Comparison of ENCODE assay signal across 19 cellular contexts in genomic region chr20:38428800-38429199, GRCh38. TPM values are rescaled to one million over a fixed set of nuclear protein-coding genes. Genes with fewer than 3 reads are reported as not detected.
DNase-seq lines count a peak whose midpoint lies in the region; ATAC-seq and TF ChIP-seq lines count a peak whose summit lies in the region.
"Had no signal": no experiment of that assay in that cellular context is flagged by ENCODE, and none has a peak within 500 bp of the region (broad histone marks: within the 10 kb centered on the region; RNA-seq: fewer than 3 reads in every experiment).

No MANE protein-coding gene starts in this region.

- WGBS in liver = 91% methylated on average over 3 of the region's 3 CpGs

- H3K4me3 ChIP-seq in HFF-Myc (replicated peaks; ENCODE audit: low read depth, low read length) = peak overlapping the region; percentile 19; the same call in 1 of the 2 replicates
- H3K4me3 ChIP-seq in liver (ENCODE audit: low read depth in 1 of 3, low read length in 3 of 3) = no peak overlapping the region
- H3K4me3 ChIP-seq: gastroesophageal sphincter, hepatocyte, psoas muscle, tibial nerve had no signal

- no peaks in the 10 kb centered on the region for H3K27me3 Mint-ChIP-seq in activated T-cell treated with anti-CD3 and anti-CD28 coated beads, Interleukin-2, amount 50 U/mL, for 72 hours (ENCODE audit: low read depth)
- no peaks in the 10 kb centered on the region for H3K27me3 Mint-ChIP-seq in WTC11 (ENCODE audit: low read depth)

- peaks cover 0 to 48% (median 38%) of the 10 kb centered on the region in 4 donors for H3K4me1 ChIP-seq in liver (ENCODE audit: control insufficient read depth in 4 of 4, insufficient read depth in 4 of 4, low read length in 3 of 4)

- H3K36me3 Mint-ChIP-seq in activated T-cell treated with anti-CD3 and anti-CD28 coated beads, Interleukin-2, amount 50 U/mL, for 72 hours (ENCODE audit: insufficient read depth in 2 of 2) = peaks cover 19 to 58% of the 10 kb centered on the region in 2 donors
- peaks cover 93% of the 10 kb centered on the region for H3K36me3 Mint-ChIP-seq in WTC11

- TF ChIP-seq CTCF in HFF-Myc (IDR thresholded peaks at IDR 0.05; ENCODE audit: low read depth, low read length, missing control alignments) (no peak), WTC11 (IDR thresholded peaks at IDR 0.05) (no peak), liver (IDR thresholded peaks at IDR 0.05; ENCODE audit: low read depth, low read length, missing input control) (no peak)

- peaks cover 17 to 79% (median 67%) of the 10 kb centered on the region in 4 donors for H3K36me3 ChIP-seq in liver (ENCODE audit: control insufficient read depth in 4 of 4, insufficient read depth in 3 of 4, low read depth in 1 of 4, low read length in 3 of 4)

- H3K27me3 ChIP-seq in liver (ENCODE audit: control insufficient read depth in 4 of 4, insufficient read depth in 4 of 4, low read length in 3 of 4) = no peaks in the 10 kb centered on the region
- H3K27me3 ChIP-seq: gastroesophageal sphincter, hepatocyte, tibial nerve had no signal

- TF ChIP-seq RAD21 in liver (IDR thresholded peaks at IDR 0.05) = no peak

- H3K27ac Mint-ChIP-seq in activated T-cell treated with anti-CD3 and anti-CD28 coated beads, Interleukin-2, amount 50 U/mL, for 72 hours = peak overlapping the region; percentile 52
- peak overlapping the region; percentile 87; the same call in 1 of the 2 replicates for H3K27ac Mint-ChIP-seq in WTC11
- H3K27ac Mint-ChIP-seq: T-helper 1 cell treated with Interleukin-12 subunit alpha and Interleukin-12 subunit beta and Interleukin-4 antibody, amounts not matched to agents 30 μg/mL and 1 μg/mL, for 36 hours had no signal

- H3K9me3 Mint-ChIP-seq in activated T-cell treated with anti-CD3 and anti-CD28 coated beads, Interleukin-2, amount 50 U/mL, for 72 hours = no peaks in the 10 kb centered on the region
- no peaks in the 10 kb centered on the region for H3K9me3 Mint-ChIP-seq in WTC11
- H3K9me3 Mint-ChIP-seq: CD8-positive, alpha-beta T cell; T-helper 1 cell treated with Interleukin-12 subunit alpha and Interleukin-12 subunit beta and Interleukin-4 antibody, amounts not matched to agents 30 μg/mL and 1 μg/mL, for 36 hours had no signal

- H3K9me3 ChIP-seq in liver (ENCODE audit: control insufficient read depth in 4 of 4, low read length in 3 of 4) = no peaks in the 10 kb centered on the region
- H3K9me3 ChIP-seq: psoas muscle, SK-N-SH had no signal

- no peak overlapping the region for H3K4me3 Mint-ChIP-seq in activated T-cell treated with anti-CD3 and anti-CD28 coated beads, Interleukin-2, amount 50 U/mL, for 72 hours
- H3K4me3 Mint-ChIP-seq in WTC11 = no peak overlapping the region
- H3K4me3 Mint-ChIP-seq: CD8-positive, alpha-beta T cell; T-helper 1 cell treated with Interleukin-12 subunit alpha and Interleukin-12 subunit beta and Interleukin-4 antibody, amounts not matched to agents 30 μg/mL and 1 μg/mL, for 36 hours had no signal

- no peak overlapping the region for H3K9ac ChIP-seq in liver (ENCODE audit: low read depth in 1 of 2, low read length in 2 of 2)
- H3K9ac ChIP-seq: SK-N-SH had no signal

- CTCF ChIA-PET in WTC11 (lab: Charles Lee) = no interaction called here

- ATAC-seq in activated T-cell treated with anti-CD3 and anti-CD28 coated beads, Interleukin-2, amount 50 U/mL, for 72 hours (replicated peaks in 1 of 2) = no peak
- ATAC-seq in WTC11 (no peak), HG02623 (IDR thresholded peaks at IDR 0.05; ENCODE audit: unreplicated experiment) (no peak)
- ATAC-seq: CD8-positive, alpha-beta T cell; gastroesophageal sphincter; psoas muscle had no signal

- H3K4me1 Mint-ChIP-seq in activated T-cell treated with anti-CD3 and anti-CD28 coated beads, Interleukin-2, amount 50 U/mL, for 72 hours (ENCODE audit: low read depth) = peaks cover 81% of the 10 kb centered on the region
- H3K4me1 Mint-ChIP-seq in WTC11 = peaks cover 18% of the 10 kb centered on the region

- peak overlapping the region; percentile 81 to 90 for H3K27ac ChIP-seq in liver (ENCODE audit: low read depth in 1 of 2, low read length in 2 of 2)
- H3K27ac ChIP-seq: gastroesophageal sphincter, hepatocyte, psoas muscle, tibial nerve had no signal

- POLR2A ChIA-PET in WTC11 (lab: Charles Lee) = no interaction called here

- DNase-seq in activated T-cell treated with anti-CD3 and anti-CD28 coated beads, Interleukin-2, amount 50 U/mL, for 72 hours = no peak
- no peak for DNase-seq in activated T-cell treated with anti-CD3 and anti-CD28 coated beads, Interleukin-2, amount 50 U/mL, for 1 hour
- no peak for DNase-seq in HFF-Myc (ENCODE audit: extremely low read depth, low read depth)
- no peak for DNase-seq in WTC11 (ENCODE audit: low spot score)
- no peak for DNase-seq in stimulated activated CD4-positive, alpha-beta T cell treated with anti-CD3 and anti-CD28 coated beads, Interleukin-2, amount 100 ng/mL, for 48 hours
- DNase-seq in UCSD-AML1 (lab: John Stamatoyannopoulos, UW; ENCODE audit: unreplicated experiment) = no peak
- DNase-seq: AML-193; CD8-positive, alpha-beta T cell; DMS 273 treated with DMSO at 0.1 percent for 48 hours; KBM-7; NCI-H1417 treated with DMSO at 0.1 percent for 48 hours; psoas muscle; SK-N-SH had no signal

TF ChIP-seq in WTC11, 78 proteins besides CTCF, POLR2A, EP300 and RAD21:
- TF ChIP-seq CREB1 (CRISPR knock-in tag; IDR thresholded peaks at IDR 0.05) = no peak

TF ChIP-seq in liver, 16 proteins besides CTCF, POLR2A, EP300 and RAD21:
- TF ChIP-seq HNF4G (IDR thresholded peaks at IDR 0.05) (no peak), YY1 (IDR thresholded peaks at IDR 0.05) (no peak), TAF1 (conservative IDR thresholded peaks at IDR 0.05) (no peak), HNF4A (conservative IDR thresholded peaks at IDR 0.05) (no peak), SP1 (IDR thresholded peaks at IDR 0.05) (no peak), JUND (IDR thresholded peaks at IDR 0.05) (no peak), GABPA (IDR thresholded peaks at IDR 0.05 in 1 of 2, conservative IDR thresholded peaks at IDR 0.05 in 1 of 2) (no peak), RXRA (IDR thresholded peaks at IDR 0.05) (no peak), REST (IDR thresholded peaks at IDR 0.05) (no peak), FOXA1 (IDR thresholded peaks at IDR 0.05) (no peak), EGR1 (IDR thresholded peaks at IDR 0.05; ENCODE audit: low read depth in 2 of 2) (no peak), FOXA2 (IDR thresholded peaks at IDR 0.05) (no peak), NR2F2 (IDR thresholded peaks at IDR 0.05) (no peak)
- TF ChIP-seq, protein P1, sequence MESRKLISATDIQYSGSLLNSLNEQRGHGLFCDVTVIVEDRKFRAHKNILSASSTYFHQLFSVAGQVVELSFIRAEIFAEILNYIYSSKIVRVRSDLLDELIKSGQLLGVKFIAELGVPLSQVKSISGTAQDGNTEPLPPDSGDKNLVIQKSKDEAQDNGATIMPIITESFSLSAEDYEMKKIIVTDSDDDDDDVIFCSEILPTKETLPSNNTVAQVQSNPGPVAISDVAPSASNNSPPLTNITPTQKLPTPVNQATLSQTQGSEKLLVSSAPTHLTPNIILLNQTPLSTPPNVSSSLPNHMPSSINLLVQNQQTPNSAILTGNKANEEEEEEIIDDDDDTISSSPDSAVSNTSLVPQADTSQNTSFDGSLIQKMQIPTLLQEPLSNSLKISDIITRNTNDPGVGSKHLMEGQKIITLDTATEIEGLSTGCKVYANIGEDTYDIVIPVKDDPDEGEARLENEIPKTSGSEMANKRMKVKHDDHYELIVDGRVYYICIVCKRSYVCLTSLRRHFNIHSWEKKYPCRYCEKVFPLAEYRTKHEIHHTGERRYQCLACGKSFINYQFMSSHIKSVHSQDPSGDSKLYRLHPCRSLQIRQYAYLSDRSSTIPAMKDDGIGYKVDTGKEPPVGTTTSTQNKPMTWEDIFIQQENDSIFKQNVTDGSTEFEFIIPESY (IDR thresholded peaks at IDR 0.05) = no peak
- TF ChIP-seq, protein P2, sequence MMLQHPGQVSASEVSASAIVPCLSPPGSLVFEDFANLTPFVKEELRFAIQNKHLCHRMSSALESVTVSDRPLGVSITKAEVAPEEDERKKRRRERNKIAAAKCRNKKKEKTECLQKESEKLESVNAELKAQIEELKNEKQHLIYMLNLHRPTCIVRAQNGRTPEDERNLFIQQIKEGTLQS (IDR thresholded peaks at IDR 0.05) = no peak
- TF ChIP-seq, protein P3, sequence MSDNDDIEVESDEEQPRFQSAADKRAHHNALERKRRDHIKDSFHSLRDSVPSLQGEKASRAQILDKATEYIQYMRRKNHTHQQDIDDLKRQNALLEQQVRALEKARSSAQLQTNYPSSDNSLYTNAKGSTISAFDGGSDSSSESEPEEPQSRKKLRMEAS (IDR thresholded peaks at IDR 0.05) = no peak
TF ChIP-seq in liver: peak in this region for 0.

RNA-seq across cellular contexts. Expression of gene SNHG17, which starts 6.3 kb away (rescaled TPM):
- 100 to 1,000 TPM; 119 to 137 TPM for total RNA-seq in activated T-cell treated with anti-CD3 and anti-CD28 coated beads, Interleukin-2, amount 50 U/mL, for 72 hours
- total RNA-seq in WTC11 (2021) (52.0 to 71.6 TPM (median 57.4 TPM) in 3 replicates), liver (1 to 10 TPM; 6.3 to 9.2 TPM)
- polyA plus RNA-seq in liver = 10 to 100 TPM; 18.9 to 24.6 TPM

RNA-seq across cellular contexts. Expression of gene RALGAPB, which starts 43.8 kb away (rescaled TPM):
- total RNA-seq in activated T-cell treated with anti-CD3 and anti-CD28 coated beads, Interleukin-2, amount 50 U/mL, for 72 hours = 10 to 100 TPM; 39.5 to 43.3 TPM
- 29.4 to 36.7 TPM (median 31.4 TPM) in 3 replicates for total RNA-seq in WTC11 (2021)
- total RNA-seq in liver = 10 to 100 TPM; 14.4 to 19.7 TPM
- polyA plus RNA-seq in liver = 1 to 10 TPM; 4.3 to 4.5 TPM
